8 cellular contexts compared by ENCODE assay signal in genomic region chr11:104946907-104947306, GRCh38. TPM values are rescaled to one million over a fixed set of nuclear protein-coding genes. Genes with fewer than 3 reads are reported as not detected.
DNase-seq lines count a peak whose midpoint lies in the region; ATAC-seq and TF ChIP-seq lines count a peak whose summit lies in the region.

No MANE protein-coding gene starts in this region.

- DNase-seq in GM12864 (ENCODE audit: low read depth) (peak; percentile 18), MG63 (peak; percentile 4), iPS-NIHi11 (ENCODE audit: low spot score) (peak; percentile 24), uterus (no peak)
- peak; percentile 39 for DNase-seq in activated CD8-positive, alpha-beta T cell treated with anti-CD3 and anti-CD28 coated beads for 36 hours

- no peaks in the 10 kb centered on the region for H3K27me3 Mint-ChIP-seq in activated CD8-positive, alpha-beta T cell treated with anti-CD3 and anti-CD28 coated beads for 36 hours

- peaks cover 10% of the 10 kb centered on the region for H3K4me1 Mint-ChIP-seq in activated CD8-positive, alpha-beta T cell treated with anti-CD3 and anti-CD28 coated beads for 36 hours (ENCODE audit: low read depth)

- H3K27me3 ChIP-seq in MG63 (no peaks in the 10 kb centered on the region), uterus (no peaks in the 10 kb centered on the region)

- H3K4me1 ChIP-seq in uterus, result no peaks in the 10 kb centered on the region

- peaks cover 78% of the 10 kb centered on the region for H3K36me3 Mint-ChIP-seq in activated CD8-positive, alpha-beta T cell treated with anti-CD3 and anti-CD28 coated beads for 36 hours (ENCODE audit: low read depth)

- no peaks in the 10 kb centered on the region for H3K9me3 Mint-ChIP-seq in activated CD8-positive, alpha-beta T cell treated with anti-CD3 and anti-CD28 coated beads for 36 hours

- peak; percentile 80 for ATAC-seq in HG02571 (IDR thresholded peaks at IDR 0.05; ENCODE audit: unreplicated experiment)
- ATAC-seq in activated CD8-positive, alpha-beta T cell treated with anti-CD3 and anti-CD28 coated beads for 36 hours, result peak; percentile 83
- no peak for ATAC-seq in GM19397 (IDR thresholded peaks at IDR 0.05; ENCODE audit: unreplicated experiment)

- intact Hi-C loops in activated CD8-positive, alpha-beta T cell treated with anti-CD3 and anti-CD28 coated beads for 36 hours (cut with micrococcal nuclease), result no loop called here
- intact Hi-C loops in uterus (cut with DNase I; ENCODE audit: low total_unique reads), result no loop called here

- peak; percentile 76 for TF ChIP-seq CTCF in C4-2B (conservative IDR thresholded peaks at IDR 0.05)
- peak; percentile 51 for TF ChIP-seq CTCF in GM12864 (IDR thresholded peaks at IDR 0.05; ENCODE audit: low read depth, low read length, missing control alignments)
- peak; percentile 76 for TF ChIP-seq CTCF in activated CD8-positive, alpha-beta T cell treated with anti-CD3 and anti-CD28 coated beads for 36 hours (IDR thresholded peaks at IDR 0.05)
- TF ChIP-seq CTCF in uterus (IDR thresholded peaks at IDR 0.05), result peak in 3 of 4 experiments; percentile 15 to 30 (median 18)

- H3K4me3 Mint-ChIP-seq in activated CD8-positive, alpha-beta T cell treated with anti-CD3 and anti-CD28 coated beads for 36 hours, result no peak overlapping the region

- CTCF ChIA-PET in activated CD8-positive, alpha-beta T cell treated with anti-CD3 and anti-CD28 coated beads for 36 hours (lab: Charles Lee), result interaction anchor here (0.7 to 2.3 kb wide), 14 partner anchors 11 to 359 kb away, joined by 3 to 7 read pairs (median 4); partner anchors contain the start of gene CASP12

- no peak overlapping the region for H3K4me3 ChIP-seq in GM12864 (ENCODE audit: low read depth, low read length)
- no peak overlapping the region for H3K4me3 ChIP-seq in MG63
- H3K4me3 ChIP-seq in uterus, result no peak overlapping the region

- no peak for TF ChIP-seq POLR2A in uterus (IDR thresholded peaks at IDR 0.05)

- no peak overlapping the region for H3K27ac Mint-ChIP-seq in activated CD8-positive, alpha-beta T cell treated with anti-CD3 and anti-CD28 coated beads for 36 hours

- H3K27ac ChIP-seq in C4-2B (no peak overlapping the region), uterus (no peak overlapping the region)

- H3K9me3 ChIP-seq in MG63, result no peaks in the 10 kb centered on the region
- no peaks in the 10 kb centered on the region for H3K9me3 ChIP-seq in uterus

- POLR2A ChIA-PET in activated CD8-positive, alpha-beta T cell treated with anti-CD3 and anti-CD28 coated beads for 36 hours (lab: Charles Lee), result no interaction called here

- H3K36me3 ChIP-seq in MG63 (peaks cover 32% of the 10 kb centered on the region), uterus (no peaks in the 10 kb centered on the region)

RNA-seq across cellular contexts. Expression of gene CASP4, which starts 21.5 kb away (rescaled TPM):
- 38.6 and 64.4 TPM in 2 replicates for total RNA-seq in MG63 (2014; rRNA removed; shearing (Covaris generic); ENCODE audit: low replicate concordance)
- total RNA-seq in activated CD8-positive, alpha-beta T cell treated with anti-CD3 and anti-CD28 coated beads for 36 hours, result 10 to 100 TPM; 39.6 to 42.9 TPM
- 10 to 100 TPM; 39.4 to 67.1 (median 59.8) TPM for total RNA-seq in uterus

RNA-seq across cellular contexts. Expression of gene CASP12, which starts 48.6 kb away (rescaled TPM):
- not detected in 2 replicates for total RNA-seq in MG63 (2014; rRNA removed; shearing (Covaris generic); ENCODE audit: low replicate concordance)
- total RNA-seq in activated CD8-positive, alpha-beta T cell treated with anti-CD3 and anti-CD28 coated beads for 36 hours, result not detected
- total RNA-seq in uterus, result 10 to 100 TPM in 1 of 4 donors, 1 to 10 TPM in 3; 1.2 to 20.7 (median 4.9) TPM

Comparison
In these comparisons a context has a peak if more than half of its experiments do, and no peak if none do; other contexts are left out.
1. CTCF ChIP-seq: peak in every context shown above with its lines; median percentile 76 in C4-2B; 76 in activated CD8-positive, alpha-beta T cell treated with anti-CD3 and anti-CD28 coated beads for 36 hours; 51 in GM12864; 18 in uterus.
2. DNase-seq: peak in GM12864 (single experiment), MG63 (single experiment), activated CD8-positive, alpha-beta T cell treated with anti-CD3 and anti-CD28 coated beads for 36 hours (single experiment) and iPS-NIHi11 (single experiment); none in uterus (0 of 2).